10 cellular contexts compared by ENCODE assay signal in the genomic region with DNA sequence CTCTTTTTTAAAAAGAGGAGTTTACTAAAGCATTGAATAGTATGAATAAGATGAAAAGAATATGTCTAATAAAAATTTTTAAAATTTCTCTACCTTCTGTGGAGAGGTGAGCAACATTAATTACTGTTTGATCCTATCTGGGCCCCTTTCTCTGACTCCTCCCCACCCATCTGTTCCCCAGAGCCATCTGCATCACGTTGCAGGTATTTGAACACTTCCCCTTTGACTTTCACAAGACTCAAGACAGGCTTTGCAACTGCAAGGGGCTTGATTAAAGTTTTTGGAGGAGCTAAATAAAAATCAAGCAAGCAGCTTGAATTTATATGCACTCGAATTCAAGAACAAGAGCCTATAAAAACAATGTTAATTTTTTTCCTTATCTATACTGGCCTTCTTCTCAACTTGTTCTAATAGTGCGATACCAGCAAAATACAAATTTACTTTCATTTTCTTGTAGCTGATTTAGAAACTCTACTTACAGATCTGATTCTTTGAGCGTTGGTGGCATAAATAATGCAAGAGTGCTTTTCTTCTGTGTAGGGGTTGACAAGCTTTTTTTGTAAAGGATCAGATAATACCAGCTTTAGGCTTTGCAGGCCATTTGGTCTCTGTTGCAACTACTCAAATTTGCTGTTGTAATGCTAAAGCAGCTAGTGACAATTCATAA. TPM values are rescaled to one million over a fixed set of nuclear protein-coding genes. Genes with fewer than 3 reads are reported as not detected.
A peak's percentile ranks its signal among the peaks of the same experiment; 100 is the strongest.
DNase-seq lines count a peak whose midpoint lies in the region; ATAC-seq and TF ChIP-seq lines count a peak whose summit lies in the region.
"Had no signal": no experiment of that assay in that cellular context is flagged by ENCODE, and none has a peak within 500 bp of the region (broad histone marks: within the 10 kb centered on the region; RNA-seq: fewer than 3 reads in every experiment).

No MANE protein-coding gene starts in this region.

- H3K79me2 ChIP-seq in mesendoderm (ENCODE audit: control insufficient read depth, insufficient read depth, low read length), result no peaks in the 10 kb centered on the region

- H3K27me3 ChIP-seq in mesendoderm (ENCODE audit: insufficient read depth, low read length, poor library complexity), result no peaks in the 10 kb centered on the region
- H3K27me3 ChIP-seq in tibial artery, result no peaks in the 10 kb centered on the region

- H3K36me3 ChIP-seq in mesendoderm (ENCODE audit: control insufficient read depth, insufficient read depth, low read length), result no peaks in the 10 kb centered on the region
- no peaks in the 10 kb centered on the region for H3K36me3 ChIP-seq in tibial artery

- peaks cover 11% of the 10 kb centered on the region for H3K9me3 Mint-ChIP-seq in nephron

- H3K4me3 ChIP-seq in mesendoderm (ENCODE audit: low read length) (no peak overlapping the region), tibial artery (no peak overlapping the region)
- H3K4me3 ChIP-seq: A549 had no signal

- no peaks in the 10 kb centered on the region for H3K79me1 ChIP-seq in mesendoderm (ENCODE audit: low read length)

- H3K27ac ChIP-seq in mesendoderm (ENCODE audit: low read depth, low read length), result no peak overlapping the region
- no peak overlapping the region for H3K27ac ChIP-seq in tibial artery
- H3K27ac ChIP-seq: A549 had no signal

- H4K8ac ChIP-seq in mesendoderm (ENCODE audit: low read depth, low read length), result no peak overlapping the region

- H2BK15ac ChIP-seq in mesendoderm (replicated peaks; ENCODE audit: low read depth), result no peak overlapping the region

- WGBS in mesendoderm (ENCODE audit: extremely low coverage, insufficient coverage, low lambda C conversion rate), result no CpG with 5 or more reads among the region's 4 CpGs

- H3K4me1 ChIP-seq in mesendoderm (ENCODE audit: control insufficient read depth, low read depth, low read length) (no peaks in the 10 kb centered on the region), tibial artery (no peaks in the 10 kb centered on the region)
- H3K4me1 ChIP-seq: A549 had no signal

- H3K4me1 Mint-ChIP-seq in nephron, result peaks cover 8% of the 10 kb centered on the region

- intact Hi-C loops in tibial artery (cut with DNase I; ENCODE audit: low total_unique reads), result no loop called here

- no peak overlapping the region for H3K9ac ChIP-seq in mesendoderm (ENCODE audit: low read length)

- no peak overlapping the region for H2AK5ac ChIP-seq in mesendoderm (ENCODE audit: low read length)

- peak overlapping the region; percentile 77 to 92 (median 81) for H3K27ac Mint-ChIP-seq in nephron

- no peak overlapping the region for H3K23ac ChIP-seq in mesendoderm (ENCODE audit: low read length)

- no peak overlapping the region for H3K4me2 ChIP-seq in mesendoderm (ENCODE audit: low read length)
- H3K4me2 ChIP-seq: A549 had no signal

- TF ChIP-seq CTCF in nephron (IDR thresholded peaks at IDR 0.05; ENCODE audit: unreplicated experiment in 3 of 3), result no peak
- no peak for TF ChIP-seq CTCF in tibial artery (IDR thresholded peaks at IDR 0.05)

- no peak overlapping the region for H3K4ac ChIP-seq in mesendoderm (ENCODE audit: low read depth, low read length)

- no peak overlapping the region for H2BK5ac ChIP-seq in mesendoderm (ENCODE audit: low read length)

- no peak overlapping the region for H2BK120ac ChIP-seq in mesendoderm (ENCODE audit: low read depth, low read length)

- peak; percentile 4 for DNase-seq in SKM-1 treated with dmso at 0.1 percent for 144 hours (lab: John Stamatoyannopoulos, UW; ENCODE audit: unreplicated experiment)
- no peak for DNase-seq in SKM-1 (lab: John Stamatoyannopoulos, UW; ENCODE audit: unreplicated experiment)
- DNase-seq in NOMO-1 treated with dmso at 0.1 percent for 144 hours (lab: John Stamatoyannopoulos, UW; ENCODE audit: unreplicated experiment), result peak; percentile 55
- no peak for DNase-seq in mesendoderm
- DNase-seq in NCI-H1105 treated with DMSO at 0.1 percent for 48 hours (lab: John Stamatoyannopoulos, UW), result no peak
- DNase-seq in tibial artery, result no peak
- DNase-seq: NCI-H1436 treated with DMSO at 0.1 percent for 48 hours had no signal

- no peaks in the 10 kb centered on the region for H3K27me3 Mint-ChIP-seq in nephron (ENCODE audit: low read depth)

- H3K18ac ChIP-seq in mesendoderm (ENCODE audit: low read length), result no peak overlapping the region

- ATAC-seq in HG02870 (IDR thresholded peaks at IDR 0.05; ENCODE audit: unreplicated experiment), result peak; percentile 95
- ATAC-seq: A549 had no signal

- H3K4me3 Mint-ChIP-seq in nephron, result peak overlapping the region in 2 of 3 experiments; percentile 6 to 46

- H3K36me3 Mint-ChIP-seq in nephron (ENCODE audit: low read depth), result no peaks in the 10 kb centered on the region

- H4K5ac ChIP-seq in mesendoderm (ENCODE audit: low read length), result no peak overlapping the region

- H3K9me3 ChIP-seq in tibial artery, result no peaks in the 10 kb centered on the region
- H3K9me3 ChIP-seq: A549 had no signal

- no peak overlapping the region for H3K56ac ChIP-seq in mesendoderm (ENCODE audit: low read length)

RNA-seq across cellular contexts. Expression of gene TXNDC8, which starts 21.3 kb away (rescaled TPM):
- polyA plus RNA-seq in mesendoderm (2013, experiment 1 of 2), result not detected
- not detected for polyA plus RNA-seq in mesendoderm (2013, experiment 2 of 2)
- polyA plus RNA-seq: A549 had no signal

Comparison
In these comparisons a context has a peak if more than half of its experiments do, and no peak if none do; other contexts are left out.
1. DNase-seq: peak in SKM-1 treated with dmso at 0.1 percent for 144 hours (single experiment) and NOMO-1 treated with dmso at 0.1 percent for 144 hours (single experiment); none in SKM-1 (single experiment), mesendoderm (single experiment), NCI-H1105 treated with DMSO at 0.1 percent for 48 hours (single experiment) and tibial artery (0 of 2).